In genomic region chr17:77247609-77248008, GRCh38 we compare ENCODE assay signal across 9 cellular contexts.
A peak's percentile ranks its signal among the peaks of the same experiment; 100 is the strongest.
DNase-seq lines count a peak whose midpoint lies in the region; ATAC-seq, FAIRE-seq and TF ChIP-seq lines count a peak whose summit lies in the region.
"Had no signal": no experiment of that assay in that cellular context is flagged by ENCODE, and none has a peak within 500 bp of the region (broad histone marks: within the 10 kb centered on the region; RNA-seq: fewer than 3 reads in every experiment).

No MANE protein-coding gene starts in this region.

- no peak for DNase-seq in BE2C
- DNase-seq in HTR-8/SVneo (ENCODE audit: insufficient read length, low spot score) = no peak
- DNase-seq in activated naive CD8-positive, alpha-beta T cell treated with anti-CD3 and anti-CD28 coated beads, Interleukin-2, amount 50 U/mL, for 24 hours = no peak
- no peak for DNase-seq in mesothelial cell of epicardium (ENCODE audit: low spot score in 2 of 2, unreplicated experiment in 2 of 2)
- DNase-seq in GM10248 (ENCODE audit: extremely low spot score) = no peak
- no peak for DNase-seq in activated CD4-positive, CD25-positive, alpha-beta regulatory T cell treated with anti-CD3 and anti-CD28 coated beads, Interleukin-2, amount 50 U/mL, for 72 hours
- no peak for DNase-seq in cerebellum (ENCODE audit: low spot score)

- peak overlapping the region; percentile 21 for H3K4me3 Mint-ChIP-seq in activated naive CD8-positive, alpha-beta T cell treated with anti-CD3 and anti-CD28 coated beads, Interleukin-2, amount 50 U/mL, for 24 hours
- peak overlapping the region; percentile 64 for H3K4me3 Mint-ChIP-seq in mesothelial cell of epicardium

- CTCF ChIA-PET in GM10248 (lab: Yijun Ruan, JAX) = interaction anchor here (0.7 to 2.5 kb wide), 13 partner anchors 12 to 188 kb away, joined by 3 to 23 read pairs (median 4); no protein-coding TSS in a partner anchor

- H3K9me3 Mint-ChIP-seq in activated naive CD8-positive, alpha-beta T cell treated with anti-CD3 and anti-CD28 coated beads, Interleukin-2, amount 50 U/mL, for 24 hours = no peaks in the 10 kb centered on the region
- H3K9me3 Mint-ChIP-seq in mesothelial cell of epicardium = no peaks in the 10 kb centered on the region

- H3K27ac Mint-ChIP-seq in activated naive CD8-positive, alpha-beta T cell treated with anti-CD3 and anti-CD28 coated beads, Interleukin-2, amount 50 U/mL, for 24 hours = no peak overlapping the region
- H3K27ac Mint-ChIP-seq in mesothelial cell of epicardium = no peak overlapping the region

- no peaks in the 10 kb centered on the region; the same call in 1 of the 2 replicates for H3K4me1 ChIP-seq in BE2C

- peak; percentile 26 for FAIRE-seq in HTR-8/SVneo (lab: Jason Lieb, UNC)
- FAIRE-seq: kidney had no signal

- H3K36me3 ChIP-seq in BE2C = no peaks in the 10 kb centered on the region

- TF ChIP-seq CTCF in BE2C (IDR thresholded peaks at IDR 0.05; ENCODE audit: low read depth, low read length) (no peak), mesothelial cell of epicardium (IDR thresholded peaks at IDR 0.05; ENCODE audit: unreplicated experiment) (no peak), GM10248 (IDR thresholded peaks at IDR 0.05; ENCODE audit: control extremely low read depth, extremely low read depth, low read depth, missing control alignments) (no peak)

- H3K9me3 ChIP-seq in BE2C = no peaks in the 10 kb centered on the region

- no peaks in the 10 kb centered on the region for H3K36me3 Mint-ChIP-seq in activated naive CD8-positive, alpha-beta T cell treated with anti-CD3 and anti-CD28 coated beads, Interleukin-2, amount 50 U/mL, for 24 hours (ENCODE audit: low read depth)
- no peaks in the 10 kb centered on the region for H3K36me3 Mint-ChIP-seq in mesothelial cell of epicardium

- peak overlapping the region; percentile 63 for H3K4me3 ChIP-seq in BE2C (ENCODE audit: low read depth, low read length)

- H3K27me3 Mint-ChIP-seq in activated naive CD8-positive, alpha-beta T cell treated with anti-CD3 and anti-CD28 coated beads, Interleukin-2, amount 50 U/mL, for 24 hours = peaks cover 31% of the 10 kb centered on the region
- H3K27me3 Mint-ChIP-seq in mesothelial cell of epicardium (ENCODE audit: low read depth) = peaks cover 19% of the 10 kb centered on the region

- ATAC-seq in activated naive CD8-positive, alpha-beta T cell treated with anti-CD3 and anti-CD28 coated beads, Interleukin-2, amount 50 U/mL, for 24 hours = no peak
- no peak for ATAC-seq in GM18870 (IDR thresholded peaks at IDR 0.05; ENCODE audit: unreplicated experiment)

- POLR2A ChIA-PET in GM10248 (lab: Yijun Ruan, JAX) = no interaction called here

- H3K4me1 Mint-ChIP-seq in activated naive CD8-positive, alpha-beta T cell treated with anti-CD3 and anti-CD28 coated beads, Interleukin-2, amount 50 U/mL, for 24 hours = peaks cover 7% of the 10 kb centered on the region
- peaks cover 3% of the 10 kb centered on the region for H3K4me1 Mint-ChIP-seq in mesothelial cell of epicardium

- H3K27me3 ChIP-seq in BE2C = no peaks in the 10 kb centered on the region; the same call in 1 of the 2 replicates
